Comparison of ENCODE assay signal across 20 cellular contexts in the genomic region with DNA sequence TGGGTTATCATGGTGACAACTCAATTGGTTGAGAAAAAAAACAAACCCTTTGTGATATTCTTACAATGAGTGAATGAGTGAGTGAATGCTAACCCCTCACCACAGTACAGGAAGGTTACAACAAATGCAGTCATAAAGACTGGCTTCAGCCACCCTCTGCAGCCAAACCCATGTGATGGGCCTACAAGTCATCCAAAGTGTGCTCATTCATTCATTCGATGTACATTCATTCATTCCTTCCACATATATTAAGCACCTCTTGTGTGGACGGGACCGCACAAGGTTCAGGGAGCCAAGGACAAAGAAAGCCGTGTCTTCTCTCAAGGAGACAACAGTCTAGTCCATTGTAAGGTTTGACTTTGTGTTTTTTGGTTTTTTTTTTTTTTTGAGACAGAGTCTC.
"Had no signal": no experiment of that assay in that cellular context is flagged by ENCODE, and none has a peak within 500 bp of the region (broad histone marks: within the 10 kb centered on the region; RNA-seq: fewer than 3 reads in every experiment).

No MANE protein-coding gene starts in this region.

- H3K4me3 Mint-ChIP-seq: activated CD4-positive, alpha-beta T cell treated with anti-CD3 and anti-CD28 coated beads for 36 hours; endodermal cell; nephron; stimulated activated naive CD8-positive, alpha-beta T cell treated with anti-CD3 and anti-CD28 coated beads, Interleukin-15, Interleukin-2, amounts not matched to agents 100 ng/mL and 50 ng/mL, for 24 hours; T-helper 2 cell treated with Interferon-gamma antibody and Interleukin-4, amounts not matched to agents 5 μg/mL and 100 μg/mL, for 36 hours; WTC11 had no signal

- DNase-seq: activated CD4-positive, alpha-beta T cell treated with anti-CD3 and anti-CD28 coated beads for 36 hours; activated CD4-positive, alpha-beta T cell treated with anti-CD3 and anti-CD28 coated beads, Interleukin-2, amount 50 U/mL, for 48 hours; activated gamma-delta T cell treated with Interleukin-2 at 50 U/mL for 16 hours; activated T-cell treated with anti-CD3 and anti-CD28 coated beads, Interleukin-2, amount 50 U/mL, for 48 hours; amniotic stem cell; endodermal cell; foreskin fibroblast; lower lobe of right lung; retina; stimulated activated CD4-positive, alpha-beta T cell treated with anti-CD3 and anti-CD28 coated beads, Interleukin-2, amount 100 ng/mL, for 24 hours; transverse colon had no signal

- H3K27ac ChIP-seq: epithelial cell of prostate, hepatocyte, lower lobe of right lung, suprapubic skin, transverse colon, vagina had no signal

- ATAC-seq: activated CD4-positive, alpha-beta T cell treated with anti-CD3 and anti-CD28 coated beads for 36 hours; activated naive CD4-positive, alpha-beta T cell treated with anti-CD3 and anti-CD28 coated beads, Interleukin-2, amount 50 U/mL, for 72 hours; WTC11 had no signal

- H3K4me3 ChIP-seq: hepatocyte, lower lobe of right lung, suprapubic skin, transverse colon, vagina had no signal

- H3K27ac Mint-ChIP-seq: activated CD4-positive, alpha-beta T cell treated with anti-CD3 and anti-CD28 coated beads for 36 hours; endodermal cell; nephron; stimulated activated naive CD8-positive, alpha-beta T cell treated with anti-CD3 and anti-CD28 coated beads, Interleukin-15, Interleukin-2, amounts not matched to agents 100 ng/mL and 50 ng/mL, for 24 hours; T-helper 2 cell treated with Interferon-gamma antibody and Interleukin-4, amounts not matched to agents 5 μg/mL and 100 μg/mL, for 36 hours; WTC11 had no signal

- H3K36me3 Mint-ChIP-seq: activated naive CD4-positive, alpha-beta T cell treated with anti-CD3 and anti-CD28 coated beads, Interleukin-2, amount 50 U/mL, for 72 hours; WTC11 had no signal

- H3K9me3 Mint-ChIP-seq: activated naive CD4-positive, alpha-beta T cell treated with anti-CD3 and anti-CD28 coated beads, Interleukin-2, amount 50 U/mL, for 72 hours; stimulated activated naive CD8-positive, alpha-beta T cell treated with anti-CD3 and anti-CD28 coated beads, Interleukin-15, Interleukin-2, amounts not matched to agents 100 ng/mL and 50 ng/mL, for 24 hours; T-helper 2 cell treated with Interferon-gamma antibody and Interleukin-4, amounts not matched to agents 5 μg/mL and 100 μg/mL, for 36 hours had no signal
